19 cellular contexts compared by ENCODE assay signal in the genomic region with DNA sequence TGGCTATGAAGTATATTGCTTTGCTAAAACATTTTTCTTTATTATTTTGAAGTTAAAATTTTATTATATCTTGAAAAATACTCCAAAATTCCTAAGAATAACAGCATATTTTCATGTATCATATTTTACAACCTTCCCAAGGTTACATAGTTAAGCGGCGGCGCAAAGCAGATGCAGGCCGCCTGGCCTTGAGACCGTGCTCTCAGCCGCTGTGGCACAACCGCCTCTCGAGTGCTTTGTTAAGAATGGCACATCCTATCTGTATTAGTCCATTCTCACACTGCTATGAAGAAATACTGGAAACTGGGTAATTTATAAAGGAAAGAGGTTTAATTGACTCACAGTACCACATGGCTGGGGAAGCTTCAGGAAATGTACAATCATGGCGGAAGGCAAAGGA.
DNase-seq lines count a peak whose midpoint lies in the region; ATAC-seq and TF ChIP-seq lines count a peak whose summit lies in the region.
"Had no signal": no experiment of that assay in that cellular context is flagged by ENCODE, and none has a peak within 500 bp of the region (broad histone marks: within the 10 kb centered on the region; RNA-seq: fewer than 3 reads in every experiment).

No MANE protein-coding gene starts in this region.

- H2BK12ac ChIP-seq in H9 (ENCODE audit: insufficient read length, low read depth, low read length): no peak overlapping the region

- H2BK5ac ChIP-seq in H9 (ENCODE audit: insufficient read length, low read length): no peak overlapping the region

- H3K36me3 ChIP-seq in ascending aorta (no peaks in the 10 kb centered on the region), neutrophil (no peaks in the 10 kb centered on the region), tibial artery (no peaks in the 10 kb centered on the region), left ventricle myocardium inferior (no peaks in the 10 kb centered on the region)
- H3K36me3 ChIP-seq: BLaER1 had no signal

- H2BK120ac ChIP-seq in H9 (ENCODE audit: low read depth, low read length, poor library complexity, severe bottlenecking): no peak overlapping the region

- H2AK5ac ChIP-seq in H9 (ENCODE audit: insufficient read length, low read length): no peak overlapping the region

- no peak overlapping the region for H3K9ac ChIP-seq in H9 (ENCODE audit: extremely low read depth, insufficient read length, low read length)
- H3K9ac ChIP-seq: BLaER1, GM23248 had no signal

- no peak for ATAC-seq in HG03469 (IDR thresholded peaks at IDR 0.05; ENCODE audit: unreplicated experiment)
- no peak for ATAC-seq in HG03159 (IDR thresholded peaks at IDR 0.05; ENCODE audit: unreplicated experiment)
- ATAC-seq: CD8-positive, alpha-beta T cell; HCT116 had no signal

- no peak overlapping the region for H4K5ac ChIP-seq in H9 (ENCODE audit: insufficient read length, low read depth, low read length)

- no peaks in the 10 kb centered on the region for H4K20me1 ChIP-seq in H9 (ENCODE audit: control insufficient read depth, insufficient read depth, insufficient read length)
- H4K20me1 ChIP-seq: BLaER1 had no signal

- TF ChIP-seq CTCF in H9 (conservative IDR thresholded peaks at IDR 0.05): no peak
- no peak for TF ChIP-seq CTCF in ascending aorta (IDR thresholded peaks at IDR 0.05)
- TF ChIP-seq CTCF in neutrophil (IDR thresholded peaks at IDR 0.05): no peak
- TF ChIP-seq CTCF in tibial artery (IDR thresholded peaks at IDR 0.05): no peak
- no peak for TF ChIP-seq CTCF in left ventricle myocardium inferior (IDR thresholded peaks at IDR 0.05; ENCODE audit: borderline replicate concordance)

- no peak overlapping the region for H4K91ac ChIP-seq in H9 (ENCODE audit: insufficient read length, low read depth, low read length)

- no peak overlapping the region for H3K4me2 ChIP-seq in H9 (ENCODE audit: insufficient read depth, insufficient read length, low read length)
- H3K4me2 ChIP-seq: BLaER1 had no signal

- H3K79me1 ChIP-seq in H9 (ENCODE audit: insufficient read depth, low read depth, low read length, poor library complexity, severe bottlenecking): no peaks in the 10 kb centered on the region

- H3K27me3 ChIP-seq in H9 (ENCODE audit: insufficient read depth, low read length) (no peaks in the 10 kb centered on the region), ascending aorta (no peaks in the 10 kb centered on the region), neutrophil (no peaks in the 10 kb centered on the region), tibial artery (no peaks in the 10 kb centered on the region), left ventricle myocardium inferior (ENCODE audit: low read depth) (no peaks in the 10 kb centered on the region)
- H3K27me3 ChIP-seq: BLaER1 had no signal

- no peak overlapping the region for H2AFZ ChIP-seq in H9 (ENCODE audit: low read length)
- H2AFZ ChIP-seq: GM23248 had no signal

- peaks cover 9 to 17% of the 10 kb centered on the region in 2 experiments for H3K4me1 Mint-ChIP-seq in H9
- H3K4me1 Mint-ChIP-seq: B cell; CD4-positive, CD25-positive, alpha-beta regulatory T cell had no signal

- no peak overlapping the region for H2BK15ac ChIP-seq in H9 (ENCODE audit: low read depth, low read length)

- no peak overlapping the region for H2BK20ac ChIP-seq in H9 (ENCODE audit: low read depth, low read length, poor library complexity, severe bottlenecking)

- no peaks in the 10 kb centered on the region for H3K9me3 ChIP-seq in H9 (ENCODE audit: control insufficient read depth, low read depth, low read length)
- no peaks in the 10 kb centered on the region for H3K9me3 ChIP-seq in ascending aorta
- H3K9me3 ChIP-seq in neutrophil: no peaks in the 10 kb centered on the region
- H3K9me3 ChIP-seq in tibial artery: no peaks in the 10 kb centered on the region
- no peaks in the 10 kb centered on the region for H3K9me3 ChIP-seq in left ventricle myocardium inferior (replicated peaks)
- H3K9me3 ChIP-seq: Caco-2 had no signal

- no peaks in the 10 kb centered on the region for H3K79me2 ChIP-seq in H9 (ENCODE audit: insufficient read depth, low read length)

- no peaks in the 10 kb centered on the region; the same call in 1 of the 2 replicates for H3K4me1 ChIP-seq in H9 (ENCODE audit: insufficient read depth, low read length)
- peaks cover 6 to 31% of the 10 kb centered on the region in 2 donors for H3K4me1 ChIP-seq in ascending aorta
- H3K4me1 ChIP-seq in neutrophil (ENCODE audit: control insufficient read depth in 1 of 2, insufficient read depth in 1 of 2, low read depth in 1 of 2, low read length in 1 of 2): peaks cover 21 to 28% of the 10 kb centered on the region in 2 experiments
- H3K4me1 ChIP-seq in tibial artery: peaks cover 0 to 76% (median 37%) of the 10 kb centered on the region in 4 donors
- H3K4me1 ChIP-seq in left ventricle myocardium inferior: peaks cover 16% of the 10 kb centered on the region
- H3K4me1 ChIP-seq: BLaER1, Caco-2 had no signal

- no CpG with 5 or more reads among the region's 9 CpGs for WGBS in H9 (ENCODE audit: extremely low coverage, insufficient read length, low lambda C conversion rate)

- H3K23me2 ChIP-seq in H9 (ENCODE audit: insufficient read length, low read depth, low read length, poor library complexity, severe bottlenecking): no peaks in the 10 kb centered on the region

- no peak overlapping the region for H3K56ac ChIP-seq in H9 (ENCODE audit: insufficient read length, low read depth, low read length)

- no peaks in the 10 kb centered on the region for H3K9me3 Mint-ChIP-seq in H9
- H3K9me3 Mint-ChIP-seq: CD8-positive, alpha-beta T cell had no signal

- DNase-seq in H9: no peak
- DNase-seq in ascending aorta (ENCODE audit: low spot score in 2 of 2): no peak
- no peak for DNase-seq in tibial artery
- DNase-seq in left ventricle myocardium inferior: no peak
- DNase-seq: Caco-2; CD4-positive, CD25-positive, alpha-beta regulatory T cell; CD8-positive, alpha-beta T cell; DMS153; DND-41; GM23248; H7 had no signal

- no peak overlapping the region for H3K18ac ChIP-seq in H9 (ENCODE audit: insufficient read length, low read depth, low read length)

- no peak overlapping the region for H3K4ac ChIP-seq in H9 (ENCODE audit: low read depth, low read length)

- H3K14ac ChIP-seq in H9 (ENCODE audit: insufficient read depth, low read length): no peak overlapping the region

- no peak overlapping the region for H3T11ph ChIP-seq in H9 (ENCODE audit: low read length)

- H3K4me3 ChIP-seq in ascending aorta (no peak overlapping the region), neutrophil (ENCODE audit: low read depth in 1 of 2, low read length in 1 of 2) (no peak overlapping the region), tibial artery (no peak overlapping the region), left ventricle myocardium inferior (no peak overlapping the region)
- H3K4me3 ChIP-seq: BLaER1, GM23248 had no signal

- no peaks in the 10 kb centered on the region for H3K27me3 Mint-ChIP-seq in H9 (ENCODE audit: low read depth)

- no peak overlapping the region for H3K4me3 Mint-ChIP-seq in H9
- H3K4me3 Mint-ChIP-seq: B cell; CD4-positive, CD25-positive, alpha-beta regulatory T cell; CD8-positive, alpha-beta T cell had no signal

- H3K23ac ChIP-seq in H9 (ENCODE audit: insufficient read length, low read depth, low read length): no peak overlapping the region

- no peak overlapping the region for H3K27ac ChIP-seq in H9 (ENCODE audit: insufficient read length, low read depth, low read length)
- peak overlapping the region; percentile 76 to 80 for H3K27ac ChIP-seq in ascending aorta
- H3K27ac ChIP-seq in neutrophil: peak overlapping the region; percentile 23
- peak overlapping the region; percentile 63 to 72 for H3K27ac ChIP-seq in tibial artery
- no peak overlapping the region for H3K27ac ChIP-seq in left ventricle myocardium inferior (replicated peaks)
- H3K27ac ChIP-seq: 22Rv1, BLaER1, C4-2B, GM23248 had no signal

- H3K27ac Mint-ChIP-seq in H9: peak overlapping the region in 2 of 3 experiments; percentile 24 to 81; a peak in 3 of 7 replicates
- H3K27ac Mint-ChIP-seq: B cell; CD8-positive, alpha-beta T cell had no signal

- intact Hi-C loops in ascending aorta (cut with DNase I): loop anchor here (5.0 kb wide), 1 partner anchor 128 kb away; no protein-coding TSS in a partner anchor
- intact Hi-C loops in tibial artery (cut with DNase I; ENCODE audit: low total_unique reads): no loop called here
- intact Hi-C loops in left ventricle myocardium inferior (cut with micrococcal nuclease): no loop called here

- peaks cover 11 to 15% (median 12%) of the 10 kb centered on the region in 3 experiments; a peak in 6 of 7 replicates for H3K36me3 Mint-ChIP-seq in H9 (ENCODE audit: insufficient read depth in 1 of 3, low read depth in 3 of 3)
- H3K36me3 Mint-ChIP-seq: CD4-positive, CD25-positive, alpha-beta regulatory T cell; CD8-positive, alpha-beta T cell had no signal

- H4K8ac ChIP-seq in H9 (replicated peaks; ENCODE audit: insufficient read length, low read depth, low read length): no peak overlapping the region

Comparison
In these comparisons a context has a peak if more than half of its experiments do, and no peak if none do; other contexts are left out.
1. H3K27ac ChIP-seq: peak in ascending aorta (2 of 2), neutrophil (single experiment) and tibial artery (2 of 2); none in H9 (single experiment) and left ventricle myocardium inferior (single experiment).